ENCODE assay signal across 1 cellular context in genomic region chr13:46551410-46552301, GRCh38.
TF ChIP-seq lines count a peak whose summit lies in the region.

No MANE protein-coding gene starts in this region.

TF ChIP-seq in HepG2, 621 proteins besides CTCF, POLR2A, EP300 and RAD21 (continued from another document and continues in another):
- TF ChIP-seq HMGXB4 (CRISPR knock-in tag; IDR thresholded peaks at IDR 0.05; ENCODE audit: borderline replicate concordance in 1 of 2, low read depth in 1 of 2) (peak in 1 of 2 experiments; percentile 43; a peak in 1 of 4 replicates), ZNF746 (CRISPR knock-in tag; IDR thresholded peaks at IDR 0.05) (no peak), MED1 (CRISPR knock-in tag; IDR thresholded peaks at IDR 0.05) (0 out of 2 replicates have a peak, but pooled peaks have one; percentile 21), HOXA3 (CRISPR knock-in tag; IDR thresholded peaks at IDR 0.05) (0 out of 2 replicates have a peak, but pooled peaks have one; percentile 24), SP140L (CRISPR knock-in tag; IDR thresholded peaks at IDR 0.05; ENCODE audit: borderline replicate concordance) (no peak), ZNF549 (CRISPR knock-in tag; IDR thresholded peaks at IDR 0.05) (no peak), MIXL1 (CRISPR knock-in tag; IDR thresholded peaks at IDR 0.05) (0 out of 2 replicates have a peak, but pooled peaks have one; percentile 20), KDM2A (CRISPR knock-in tag; IDR thresholded peaks at IDR 0.05; ENCODE audit: borderline replicate concordance, low read depth) (peak; percentile 54; the same call in 1 of the 2 replicates), SIX4 (CRISPR knock-in tag; IDR thresholded peaks at IDR 0.05) (no peak), EHMT2 (IDR thresholded peaks at IDR 0.05; ENCODE audit: borderline replicate concordance, low read depth, low read length) (no peak), SMC3 (IDR thresholded peaks at IDR 0.05; ENCODE audit: low read length) (peak; percentile 93), SMARCC2 (IDR thresholded peaks at IDR 0.05) (no peak), NONO (IDR thresholded peaks at IDR 0.05) (no peak), NONO (CRISPR knock-in tag; conservative IDR thresholded peaks at IDR 0.05) (0 out of 2 replicates have a peak, but pooled peaks have one; percentile 3), SOX5 (CRISPR knock-in tag; IDR thresholded peaks at IDR 0.05; ENCODE audit: borderline replicate concordance) (no peak), NCOA5 (CRISPR knock-in tag; IDR thresholded peaks at IDR 0.05) (no peak), IRX3 (CRISPR knock-in tag; IDR thresholded peaks at IDR 0.05; ENCODE audit: borderline replicate concordance, low read depth) (no peak), SP5 (CRISPR knock-in tag; IDR thresholded peaks at IDR 0.05; ENCODE audit: borderline replicate concordance, low read depth) (no peak), RNF2 (conservative IDR thresholded peaks at IDR 0.05; ENCODE audit: low read depth) (no peak), SNAPC5 (CRISPR knock-in tag; IDR thresholded peaks at IDR 0.05; ENCODE audit: borderline replicate concordance) (no peak), CBX5 (CRISPR knock-in tag; IDR thresholded peaks at IDR 0.05; ENCODE audit: borderline replicate concordance) (0 out of 2 replicates have a peak, but pooled peaks have one; percentile 25), ZNF782 (CRISPR knock-in tag; IDR thresholded peaks at IDR 0.05; ENCODE audit: borderline replicate concordance) (no peak), ZNF7 (CRISPR knock-in tag; IDR thresholded peaks at IDR 0.05) (no peak), SIX1 (CRISPR knock-in tag; IDR thresholded peaks at IDR 0.05; ENCODE audit: borderline replicate concordance) (no peak), XRCC5 (optimal IDR thresholded peaks at IDR 0.05; ENCODE audit: low read length) (peak; percentile 75), ZNF792 (CRISPR knock-in tag; IDR thresholded peaks at IDR 0.05) (no peak), ZNF263 (CRISPR knock-in tag; IDR thresholded peaks at IDR 0.05) (peak; percentile 33; the same call in 1 of the 2 replicates), MAFG (CRISPR knock-in tag; IDR thresholded peaks at IDR 0.05) (no peak), TEAD3 (CRISPR knock-in tag; optimal IDR thresholded peaks at IDR 0.05; ENCODE audit: borderline replicate concordance) (peak; percentile 27), GATAD1 (CRISPR knock-in tag; IDR thresholded peaks at IDR 0.05) (0 out of 2 replicates have a peak, but pooled peaks have one; percentile 27), KLF12 (CRISPR knock-in tag; IDR thresholded peaks at IDR 0.05; ENCODE audit: borderline replicate concordance) (no peak), TGIF2 (CRISPR knock-in tag; IDR thresholded peaks at IDR 0.05) (no peak), SAP130 (CRISPR knock-in tag; IDR thresholded peaks at IDR 0.05; ENCODE audit: low read depth) (peak; percentile 40; the same call in 1 of the 2 replicates), HNRNPL (IDR thresholded peaks at IDR 0.05; ENCODE audit: low read depth, low read length) (peak; percentile 71; the same call in 1 of the 2 replicates), RAD51 (IDR thresholded peaks at IDR 0.05; ENCODE audit: borderline replicate concordance) (no peak), SALL1 (CRISPR knock-in tag; IDR thresholded peaks at IDR 0.05) (peak; percentile 34; the same call in 1 of the 2 replicates), ZNF331 (CRISPR knock-in tag; IDR thresholded peaks at IDR 0.05) (0 out of 2 replicates have a peak, but pooled peaks have one; percentile 17), ZNF777 (CRISPR knock-in tag; IDR thresholded peaks at IDR 0.05) (no peak), KDM3A (CRISPR knock-in tag; IDR thresholded peaks at IDR 0.05; ENCODE audit: low read depth) (no peak), ZSCAN25 (CRISPR knock-in tag; IDR thresholded peaks at IDR 0.05) (no peak), RCOR2 (CRISPR knock-in tag; IDR thresholded peaks at IDR 0.05) (no peak), ZNF276 (CRISPR knock-in tag; IDR thresholded peaks at IDR 0.05; ENCODE audit: low read depth) (no peak)
- TF ChIP-seq, protein P1, sequence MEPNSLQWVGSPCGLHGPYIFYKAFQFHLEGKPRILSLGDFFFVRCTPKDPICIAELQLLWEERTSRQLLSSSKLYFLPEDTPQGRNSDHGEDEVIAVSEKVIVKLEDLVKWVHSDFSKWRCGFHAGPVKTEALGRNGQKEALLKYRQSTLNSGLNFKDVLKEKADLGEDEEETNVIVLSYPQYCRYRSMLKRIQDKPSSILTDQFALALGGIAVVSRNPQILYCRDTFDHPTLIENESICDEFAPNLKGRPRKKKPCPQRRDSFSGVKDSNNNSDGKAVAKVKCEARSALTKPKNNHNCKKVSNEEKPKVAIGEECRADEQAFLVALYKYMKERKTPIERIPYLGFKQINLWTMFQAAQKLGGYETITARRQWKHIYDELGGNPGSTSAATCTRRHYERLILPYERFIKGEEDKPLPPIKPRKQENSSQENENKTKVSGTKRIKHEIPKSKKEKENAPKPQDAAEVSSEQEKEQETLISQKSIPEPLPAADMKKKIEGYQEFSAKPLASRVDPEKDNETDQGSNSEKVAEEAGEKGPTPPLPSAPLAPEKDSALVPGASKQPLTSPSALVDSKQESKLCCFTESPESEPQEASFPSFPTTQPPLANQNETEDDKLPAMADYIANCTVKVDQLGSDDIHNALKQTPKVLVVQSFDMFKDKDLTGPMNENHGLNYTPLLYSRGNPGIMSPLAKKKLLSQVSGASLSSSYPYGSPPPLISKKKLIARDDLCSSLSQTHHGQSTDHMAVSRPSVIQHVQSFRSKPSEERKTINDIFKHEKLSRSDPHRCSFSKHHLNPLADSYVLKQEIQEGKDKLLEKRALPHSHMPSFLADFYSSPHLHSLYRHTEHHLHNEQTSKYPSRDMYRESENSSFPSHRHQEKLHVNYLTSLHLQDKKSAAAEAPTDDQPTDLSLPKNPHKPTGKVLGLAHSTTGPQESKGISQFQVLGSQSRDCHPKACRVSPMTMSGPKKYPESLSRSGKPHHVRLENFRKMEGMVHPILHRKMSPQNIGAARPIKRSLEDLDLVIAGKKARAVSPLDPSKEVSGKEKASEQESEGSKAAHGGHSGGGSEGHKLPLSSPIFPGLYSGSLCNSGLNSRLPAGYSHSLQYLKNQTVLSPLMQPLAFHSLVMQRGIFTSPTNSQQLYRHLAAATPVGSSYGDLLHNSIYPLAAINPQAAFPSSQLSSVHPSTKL (CRISPR knock-in tag; IDR thresholded peaks at IDR 0.05) = 0 out of 2 replicates have a peak, but pooled peaks have one; percentile 37
- TF ChIP-seq, protein P2, sequence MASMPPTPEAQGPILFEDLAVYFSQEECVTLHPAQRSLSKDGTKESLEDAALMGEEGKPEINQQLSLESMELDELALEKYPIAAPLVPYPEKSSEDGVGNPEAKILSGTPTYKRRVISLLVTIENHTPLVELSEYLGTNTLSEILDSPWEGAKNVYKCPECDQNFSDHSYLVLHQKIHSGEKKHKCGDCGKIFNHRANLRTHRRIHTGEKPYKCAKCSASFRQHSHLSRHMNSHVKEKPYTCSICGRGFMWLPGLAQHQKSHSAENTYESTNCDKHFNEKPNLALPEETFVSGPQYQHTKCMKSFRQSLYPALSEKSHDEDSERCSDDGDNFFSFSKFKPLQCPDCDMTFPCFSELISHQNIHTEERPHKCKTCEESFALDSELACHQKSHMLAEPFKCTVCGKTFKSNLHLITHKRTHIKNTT (CRISPR knock-in tag; IDR thresholded peaks at IDR 0.05) = no peak
- TF ChIP-seq, protein P3, sequence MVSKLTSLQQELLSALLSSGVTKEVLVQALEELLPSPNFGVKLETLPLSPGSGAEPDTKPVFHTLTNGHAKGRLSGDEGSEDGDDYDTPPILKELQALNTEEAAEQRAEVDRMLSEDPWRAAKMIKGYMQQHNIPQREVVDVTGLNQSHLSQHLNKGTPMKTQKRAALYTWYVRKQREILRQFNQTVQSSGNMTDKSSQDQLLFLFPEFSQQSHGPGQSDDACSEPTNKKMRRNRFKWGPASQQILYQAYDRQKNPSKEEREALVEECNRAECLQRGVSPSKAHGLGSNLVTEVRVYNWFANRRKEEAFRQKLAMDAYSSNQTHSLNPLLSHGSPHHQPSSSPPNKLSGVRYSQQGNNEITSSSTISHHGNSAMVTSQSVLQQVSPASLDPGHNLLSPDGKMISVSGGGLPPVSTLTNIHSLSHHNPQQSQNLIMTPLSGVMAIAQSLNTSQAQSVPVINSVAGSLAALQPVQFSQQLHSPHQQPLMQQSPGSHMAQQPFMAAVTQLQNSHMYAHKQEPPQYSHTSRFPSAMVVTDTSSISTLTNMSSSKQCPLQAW (CRISPR knock-in tag; IDR thresholded peaks at IDR 0.05) = no peak
- TF ChIP-seq, protein P4, sequence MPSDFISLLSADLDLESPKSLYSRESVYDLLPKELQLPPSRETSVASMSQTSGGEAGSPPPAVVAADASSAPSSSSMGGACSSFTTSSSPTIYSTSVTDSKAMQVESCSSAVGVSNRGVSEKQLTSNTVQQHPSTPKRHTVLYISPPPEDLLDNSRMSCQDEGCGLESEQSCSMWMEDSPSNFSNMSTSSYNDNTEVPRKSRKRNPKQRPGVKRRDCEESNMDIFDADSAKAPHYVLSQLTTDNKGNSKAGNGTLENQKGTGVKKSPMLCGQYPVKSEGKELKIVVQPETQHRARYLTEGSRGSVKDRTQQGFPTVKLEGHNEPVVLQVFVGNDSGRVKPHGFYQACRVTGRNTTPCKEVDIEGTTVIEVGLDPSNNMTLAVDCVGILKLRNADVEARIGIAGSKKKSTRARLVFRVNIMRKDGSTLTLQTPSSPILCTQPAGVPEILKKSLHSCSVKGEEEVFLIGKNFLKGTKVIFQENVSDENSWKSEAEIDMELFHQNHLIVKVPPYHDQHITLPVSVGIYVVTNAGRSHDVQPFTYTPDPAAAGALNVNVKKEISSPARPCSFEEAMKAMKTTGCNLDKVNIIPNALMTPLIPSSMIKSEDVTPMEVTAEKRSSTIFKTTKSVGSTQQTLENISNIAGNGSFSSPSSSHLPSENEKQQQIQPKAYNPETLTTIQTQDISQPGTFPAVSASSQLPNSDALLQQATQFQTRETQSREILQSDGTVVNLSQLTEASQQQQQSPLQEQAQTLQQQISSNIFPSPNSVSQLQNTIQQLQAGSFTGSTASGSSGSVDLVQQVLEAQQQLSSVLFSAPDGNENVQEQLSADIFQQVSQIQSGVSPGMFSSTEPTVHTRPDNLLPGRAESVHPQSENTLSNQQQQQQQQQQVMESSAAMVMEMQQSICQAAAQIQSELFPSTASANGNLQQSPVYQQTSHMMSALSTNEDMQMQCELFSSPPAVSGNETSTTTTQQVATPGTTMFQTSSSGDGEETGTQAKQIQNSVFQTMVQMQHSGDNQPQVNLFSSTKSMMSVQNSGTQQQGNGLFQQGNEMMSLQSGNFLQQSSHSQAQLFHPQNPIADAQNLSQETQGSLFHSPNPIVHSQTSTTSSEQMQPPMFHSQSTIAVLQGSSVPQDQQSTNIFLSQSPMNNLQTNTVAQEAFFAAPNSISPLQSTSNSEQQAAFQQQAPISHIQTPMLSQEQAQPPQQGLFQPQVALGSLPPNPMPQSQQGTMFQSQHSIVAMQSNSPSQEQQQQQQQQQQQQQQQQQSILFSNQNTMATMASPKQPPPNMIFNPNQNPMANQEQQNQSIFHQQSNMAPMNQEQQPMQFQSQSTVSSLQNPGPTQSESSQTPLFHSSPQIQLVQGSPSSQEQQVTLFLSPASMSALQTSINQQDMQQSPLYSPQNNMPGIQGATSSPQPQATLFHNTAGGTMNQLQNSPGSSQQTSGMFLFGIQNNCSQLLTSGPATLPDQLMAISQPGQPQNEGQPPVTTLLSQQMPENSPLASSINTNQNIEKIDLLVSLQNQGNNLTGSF (CRISPR knock-in tag; IDR thresholded peaks at IDR 0.05) = no peak
- TF ChIP-seq, protein P5, sequence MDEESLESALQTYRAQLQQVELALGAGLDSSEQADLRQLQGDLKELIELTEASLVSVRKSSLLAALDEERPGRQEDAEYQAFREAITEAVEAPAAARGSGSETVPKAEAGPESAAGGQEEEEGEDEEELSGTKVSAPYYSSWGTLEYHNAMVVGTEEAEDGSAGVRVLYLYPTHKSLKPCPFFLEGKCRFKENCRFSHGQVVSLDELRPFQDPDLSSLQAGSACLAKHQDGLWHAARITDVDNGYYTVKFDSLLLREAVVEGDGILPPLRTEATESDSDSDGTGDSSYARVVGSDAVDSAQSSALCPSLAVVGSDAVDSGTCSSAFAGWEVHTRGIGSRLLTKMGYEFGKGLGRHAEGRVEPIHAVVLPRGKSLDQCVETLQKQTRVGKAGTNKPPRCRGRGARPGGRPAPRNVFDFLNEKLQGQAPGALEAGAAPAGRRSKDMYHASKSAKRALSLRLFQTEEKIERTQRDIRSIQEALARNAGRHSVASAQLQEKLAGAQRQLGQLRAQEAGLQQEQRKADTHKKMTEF (CRISPR knock-in tag; IDR thresholded peaks at IDR 0.05) = 0 out of 2 replicates have a peak, but pooled peaks have one; percentile 30
- TF ChIP-seq, protein P6, sequence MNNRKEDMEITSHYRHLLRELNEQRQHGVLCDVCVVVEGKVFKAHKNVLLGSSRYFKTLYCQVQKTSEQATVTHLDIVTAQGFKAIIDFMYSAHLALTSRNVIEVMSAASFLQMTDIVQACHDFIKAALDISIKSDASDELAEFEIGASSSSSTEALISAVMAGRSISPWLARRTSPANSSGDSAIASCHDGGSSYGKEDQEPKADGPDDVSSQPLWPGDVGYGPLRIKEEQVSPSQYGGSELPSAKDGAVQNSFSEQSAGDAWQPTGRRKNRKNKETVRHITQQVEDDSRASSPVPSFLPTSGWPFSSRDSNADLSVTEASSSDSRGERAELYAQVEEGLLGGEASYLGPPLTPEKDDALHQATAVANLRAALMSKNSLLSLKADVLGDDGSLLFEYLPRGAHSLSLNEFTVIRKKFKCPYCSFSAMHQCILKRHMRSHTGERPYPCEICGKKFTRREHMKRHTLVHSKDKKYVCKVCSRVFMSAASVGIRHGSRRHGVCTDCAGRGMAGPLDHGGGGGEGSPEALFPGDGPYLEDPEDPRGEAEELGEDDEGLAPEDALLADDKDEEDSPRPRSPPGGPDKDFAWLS (CRISPR knock-in tag; IDR thresholded peaks at IDR 0.05; ENCODE audit: borderline replicate concordance) = no peak
